29 cellular contexts compared by ENCODE assay signal in genomic region chr10:37015498-37015897, GRCh38.
"Had no signal": no experiment of that assay in that cellular context is flagged by ENCODE, and none has a peak within 500 bp of the region (broad histone marks: within the 10 kb centered on the region; RNA-seq: fewer than 3 reads in every experiment).

No MANE protein-coding gene starts in this region.

- H3K9me3 ChIP-seq: ascending aorta had no signal

- H3K27ac ChIP-seq: ascending aorta, cardiac muscle cell, VCaP had no signal

- H3K36me3 ChIP-seq: ascending aorta, cardiac muscle cell had no signal

- H3K27me3 ChIP-seq: ascending aorta, cardiac muscle cell had no signal

- H3K4me1 ChIP-seq: ascending aorta had no signal

- FAIRE-seq: TTC549 had no signal

- DNase-seq: activated B cell treated with CpG ODN at 0.5 μM for 24 hours; activated CD4-positive, alpha-beta memory T cell treated with anti-CD3 and anti-CD28 coated beads, Interleukin-2, amount 10 ng/mL, durations not matched to agents 7 days and 5 days; activated CD4-positive, alpha-beta T cell treated with anti-CD3 and anti-CD28 coated beads for 48 hours; activated CD4-positive, alpha-beta T cell treated with anti-CD3 and anti-CD28 coated beads, Interleukin-2, amount 10 ng/mL, durations not matched to agents 7 days and 5 days; activated CD4-positive, alpha-beta T cell treated with anti-CD3 and anti-CD28 coated beads, Interleukin-2, amount 50 U/mL, for 48 hours; activated CD4-positive, CD25-positive, alpha-beta regulatory T cell treated with anti-CD3 and anti-CD28 coated beads, Interleukin-2, amount 50 U/mL, for 72 hours; activated CD8-positive, alpha-beta memory T cell treated with anti-CD3 and anti-CD28 coated beads for 24 hours; activated CD8-positive, alpha-beta memory T cell treated with anti-CD3 and anti-CD28 coated beads, Interleukin-2, amount 10 ng/mL, durations not matched to agents 7 days and 5 days; activated CD8-positive, alpha-beta memory T cell treated with anti-CD3 and anti-CD28 coated beads, Interleukin-2, amount 50 U/mL, for 48 hours; activated CD8-positive, alpha-beta T cell treated with anti-CD3 and anti-CD28 coated beads, Interleukin-2, amount 10 ng/mL, durations not matched to agents 7 days and 5 days; activated effector memory CD4-positive, alpha-beta T cell treated with Interleukin-2 at 50 U/mL for 16 hours; activated gamma-delta T cell; activated naive CD4-positive, alpha-beta T cell treated with anti-CD3 and anti-CD28 coated beads, Interleukin-2, amount 10 ng/mL, durations not matched to agents 7 days and 5 days; activated naive CD4-positive, alpha-beta T cell treated with Interleukin-2 at 50 U/mL for 16 hours; activated naive CD8-positive, alpha-beta T cell treated with anti-CD3 and anti-CD28 coated beads, Interleukin-2, amount 10 ng/mL, durations not matched to agents 7 days and 5 days; activated naive CD8-positive, alpha-beta T cell treated with anti-CD3 and anti-CD28 coated beads, Interleukin-2, amount 50 U/mL, for 24 hours; activated T-cell treated with anti-CD3 and anti-CD28 coated beads, Interleukin-2, amount 50 U/mL, for 24 hours; activated T-cell treated with anti-CD3 and anti-CD28 coated beads, Interleukin-2, amount 50 U/mL, for 48 hours; amygdala; anterior cingulate cortex; central memory CD4-positive, alpha-beta T cell; SW 1271; T-helper 1 cell; T-helper 2 cell; T-helper 9 cell had no signal

- H3K4me3 ChIP-seq: ascending aorta, cardiac muscle cell had no signal
